ENCODE assay signal across 15 cellular contexts in the genomic region with DNA sequence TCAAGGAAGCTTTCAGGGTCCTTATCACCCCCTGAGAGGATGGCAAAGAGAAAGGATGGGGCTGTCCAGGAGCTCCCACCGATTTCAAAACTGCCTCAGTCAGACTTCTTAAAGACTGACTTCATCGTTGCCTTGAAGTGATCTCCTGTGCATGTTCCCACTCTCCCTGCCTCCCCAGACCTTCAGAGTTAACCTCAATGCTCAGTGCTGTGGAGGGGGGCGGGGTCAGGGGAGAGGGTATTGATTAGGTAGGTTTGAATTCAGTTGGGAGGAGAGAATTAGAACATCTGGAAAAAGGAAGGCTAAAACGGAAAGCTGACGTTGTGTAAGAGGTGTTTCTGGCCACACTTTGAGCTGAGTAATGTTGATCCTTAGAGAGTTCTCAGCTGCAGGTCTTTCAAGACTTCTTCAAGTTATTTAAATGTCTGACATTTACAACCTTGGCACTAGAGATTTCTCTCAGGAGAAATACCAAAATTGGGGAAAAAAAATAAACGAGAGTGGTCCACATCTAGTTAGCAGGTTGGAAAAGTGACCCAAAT.
DNase-seq lines count a peak whose midpoint lies in the region; ATAC-seq and TF ChIP-seq lines count a peak whose summit lies in the region.
"Had no signal": no experiment of that assay in that cellular context is flagged by ENCODE, and none has a peak within 500 bp of the region (broad histone marks: within the 10 kb centered on the region; RNA-seq: fewer than 3 reads in every experiment).

No MANE protein-coding gene starts in this region.

- H3K4me3 ChIP-seq in GM23338, result no peak overlapping the region
- no peak overlapping the region for H3K4me3 ChIP-seq in gastroesophageal sphincter
- H3K4me3 ChIP-seq in thoracic aorta, result no peak overlapping the region

- H4K20me1 ChIP-seq in GM23338 (replicated peaks; ENCODE audit: insufficient read depth), result no peaks in the 10 kb centered on the region

- no peak overlapping the region for H3K27ac Mint-ChIP-seq in GM23338
- H3K27ac Mint-ChIP-seq: CD4-positive, alpha-beta T cell; mesothelial cell of epicardium had no signal

- POLR2A ChIA-PET in RWPE1 (lab: Yijun Ruan, JAX; ENCODE audit: low non-redundant PET), result no interaction called here

- no peaks in the 10 kb centered on the region for H3K36me3 ChIP-seq in GM23338 (ENCODE audit: insufficient read depth)
- H3K36me3 ChIP-seq in gastroesophageal sphincter, result peaks cover 0 to 26% of the 10 kb centered on the region in 2 donors
- H3K36me3 ChIP-seq in thoracic aorta, result no peaks in the 10 kb centered on the region

- peaks cover 5% of the 10 kb centered on the region for H3K27me3 Mint-ChIP-seq in GM23338 (ENCODE audit: insufficient read depth, low read depth, poor library complexity)
- H3K27me3 Mint-ChIP-seq: CD4-positive, alpha-beta T cell had no signal

- H3K4me2 ChIP-seq in GM23338, result no peak overlapping the region

- H3K9me3 ChIP-seq in gastroesophageal sphincter (no peaks in the 10 kb centered on the region), thoracic aorta (no peaks in the 10 kb centered on the region)

- no peaks in the 10 kb centered on the region for H3K4me1 ChIP-seq in GM23338 (ENCODE audit: insufficient read depth)
- peaks cover 0 to 50% (median 19%) of the 10 kb centered on the region in 3 donors for H3K4me1 ChIP-seq in gastroesophageal sphincter
- peaks cover 31 to 55% of the 10 kb centered on the region in 2 donors for H3K4me1 ChIP-seq in thoracic aorta (ENCODE audit: control insufficient read depth in 1 of 2, low read depth in 2 of 2)

- no peaks in the 10 kb centered on the region for H3K79me2 ChIP-seq in GM23338 (replicated peaks; ENCODE audit: insufficient read depth)

- no peak overlapping the region for H3K4me3 Mint-ChIP-seq in GM23338
- H3K4me3 Mint-ChIP-seq: CD4-positive, alpha-beta T cell; mesothelial cell of epicardium had no signal

- no peak overlapping the region for H2AFZ ChIP-seq in GM23338
- H2AFZ ChIP-seq: parathyroid adenoma had no signal

- H3K27me3 ChIP-seq in GM23338 (ENCODE audit: insufficient read depth), result no peaks in the 10 kb centered on the region
- H3K27me3 ChIP-seq in gastroesophageal sphincter, result no peaks in the 10 kb centered on the region
- no peaks in the 10 kb centered on the region for H3K27me3 ChIP-seq in thoracic aorta (replicated peaks; ENCODE audit: insufficient read depth)

- ATAC-seq in GM23338, result peak; percentile 29; the same call in 2 of the 3 replicates
- peak; percentile 33 for ATAC-seq in gastroesophageal sphincter
- peak; percentile 30 for ATAC-seq in thoracic aorta (ENCODE audit: insufficient number of reproducible peaks, low FRiP score, low read depth)
- no peak for ATAC-seq in HG02885 (IDR thresholded peaks at IDR 0.05; ENCODE audit: poor library complexity, unreplicated experiment)

- TF ChIP-seq POLR2A in gastroesophageal sphincter (IDR thresholded peaks at IDR 0.05), result no peak

- H3K4me1 Mint-ChIP-seq in GM23338, result peaks cover 2% of the 10 kb centered on the region; the same call in 1 of the 3 replicates

- 46 to 47% methylated on average over 3 to 4 of the region's 6 CpGs for WGBS in gastroesophageal sphincter (ENCODE audit: low coverage in 1 of 2), 2 donors

- TF ChIP-seq EP300 in gastroesophageal sphincter (IDR thresholded peaks at IDR 0.05), result no peak

- H3K27ac ChIP-seq in GM23338 (ENCODE audit: low read depth), result no peak overlapping the region
- peak overlapping the region; percentile 11; the same call in 1 of the 2 replicates for H3K27ac ChIP-seq in RWPE1
- H3K27ac ChIP-seq in gastroesophageal sphincter, result peak overlapping the region in 2 of 4 donors; percentile 27 to 34
- peak overlapping the region; percentile 71 to 72 for H3K27ac ChIP-seq in thoracic aorta
- H3K27ac ChIP-seq: parathyroid adenoma had no signal

- H3F3A ChIP-seq in GM23338 (replicated peaks; ENCODE audit: low read depth), result no peaks in the 10 kb centered on the region

- DNase-seq in GM23338 (ENCODE audit: low spot score) (no peak), RWPE1 (ENCODE audit: low spot score) (no peak), thoracic aorta (ENCODE audit: low spot score) (no peak), AG08395 (ENCODE audit: low spot score) (no peak), cerebellum (ENCODE audit: low spot score) (no peak)
- DNase-seq: activated CD4-positive, alpha-beta T cell treated with anti-CD3 and anti-CD28 coated beads, Interleukin-2, amount 50 U/mL, for 1 hour; activated T-cell treated with anti-CD3 and anti-CD28 coated beads, Interleukin-2, amount 50 U/mL, for 48 hours; amniotic stem cell; CD4-positive, alpha-beta T cell; SHP77; T-helper 9 cell had no signal

- no peaks in the 10 kb centered on the region for H3K36me3 Mint-ChIP-seq in GM23338 (ENCODE audit: low read depth)
- H3K36me3 Mint-ChIP-seq: mesothelial cell of epicardium had no signal

- TF ChIP-seq CTCF in GM23338 (conservative IDR thresholded peaks at IDR 0.05; ENCODE audit: low read depth in 2 of 2), result no peak
- TF ChIP-seq CTCF in RWPE1 (conservative IDR thresholded peaks at IDR 0.05; ENCODE audit: low read depth), result no peak
- no peak for TF ChIP-seq CTCF in gastroesophageal sphincter (IDR thresholded peaks at IDR 0.05)
- no peak for TF ChIP-seq CTCF in thoracic aorta (IDR thresholded peaks at IDR 0.05)

- CTCF ChIA-PET in RWPE1 (lab: Yijun Ruan, JAX), result interaction anchor here (0.5 to 1.0 kb wide), 4 partner anchors 81 to 331 kb away, joined by 3 to 4 read pairs (median 4); no protein-coding TSS in a partner anchor

- H3K9me3 Mint-ChIP-seq in GM23338, result no peaks in the 10 kb centered on the region
- H3K9me3 Mint-ChIP-seq: CD4-positive, alpha-beta T cell; mesothelial cell of epicardium had no signal

- H3K9me2 ChIP-seq in GM23338 (ENCODE audit: insufficient read depth), result peaks cover 7% of the 10 kb centered on the region; the same call in 1 of the 2 replicates

TF ChIP-seq in GM23338, 12 proteins besides CTCF, POLR2A, EP300 and RAD21:
- TF ChIP-seq EZH2 (IDR thresholded peaks at IDR 0.05; ENCODE audit: low read depth, unreplicated experiment) (no peak), STAT1 (IDR thresholded peaks at IDR 0.05; ENCODE audit: unreplicated experiment) (no peak), JUNB (IDR thresholded peaks at IDR 0.05; ENCODE audit: unreplicated experiment) (no peak), EZH2phosphoT487 (IDR thresholded peaks at IDR 0.05; ENCODE audit: unreplicated experiment) (no peak), CREB1 (CRISPR knock-in tag; IDR thresholded peaks at IDR 0.05; ENCODE audit: low read depth) (no peak), POLR2AphosphoS5 (IDR thresholded peaks at IDR 0.05; ENCODE audit: low read depth) (no peak)
TF ChIP-seq in GM23338: peak in this region for 0.
